ENCODE assay signal across 2 cellular contexts in the genomic region with DNA sequence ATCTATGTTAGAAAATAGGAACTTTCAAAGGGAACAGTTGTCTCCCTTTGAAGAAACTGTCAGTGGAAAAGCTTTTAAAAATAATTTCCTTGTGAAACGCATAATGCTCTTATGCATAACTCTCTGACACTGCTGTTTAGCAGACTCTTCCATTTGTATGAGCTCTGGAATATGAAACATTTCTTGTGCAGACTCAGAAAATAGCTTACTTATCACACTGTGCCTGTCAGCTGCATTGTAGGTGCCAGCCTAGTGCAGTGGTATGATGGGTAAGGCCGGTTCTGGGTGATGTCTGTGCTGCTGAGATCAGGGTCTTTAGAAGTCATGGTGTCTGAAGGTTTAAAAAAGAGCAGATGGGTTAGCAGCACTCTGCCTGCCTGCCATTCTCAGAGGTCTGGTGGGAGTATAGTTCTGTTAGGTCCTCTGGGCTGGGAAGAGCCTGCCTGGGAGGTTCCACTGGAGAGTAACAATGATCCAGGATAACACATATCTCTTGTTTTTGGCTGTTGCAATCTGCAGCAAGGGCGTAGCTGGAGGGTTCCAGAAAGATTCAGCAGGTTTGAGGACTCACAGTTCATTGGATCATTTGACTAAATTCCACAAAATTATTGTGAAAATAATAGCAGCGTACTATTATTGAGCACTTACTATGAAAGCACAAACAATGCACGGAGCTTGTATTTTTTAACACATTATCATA.
TF ChIP-seq lines count a peak whose summit lies in the region.

No MANE protein-coding gene starts in this region.

TF ChIP-seq in neural cell, 6 proteins besides CTCF, POLR2A, EP300 and RAD21 (continued from another document):
- TF ChIP-seq REST (IDR thresholded peaks at IDR 0.05; ENCODE audit: borderline replicate concordance) (peak; percentile 59), POLR2AphosphoS5 (IDR thresholded peaks at IDR 0.05) (peak; percentile 60), TAF1 (IDR thresholded peaks at IDR 0.05; ENCODE audit: low read depth) (no peak), EZH2 (IDR thresholded peaks at IDR 0.05; ENCODE audit: borderline replicate concordance, insufficient read depth, low read length, poor library complexity, severe bottlenecking) (no peak), MXI1 (conservative IDR thresholded peaks at IDR 0.05; ENCODE audit: poor library complexity, severe bottlenecking) (no peak)

TF ChIP-seq in HepG2, 621 proteins besides CTCF, POLR2A, EP300 and RAD21 (continued from another document):
- TF ChIP-seq ATF2 (CRISPR knock-in tag; IDR thresholded peaks at IDR 0.05): no peak
- no peak for TF ChIP-seq STAT5B (CRISPR knock-in tag; IDR thresholded peaks at IDR 0.05)
- TF ChIP-seq HOXA9 (CRISPR knock-in tag; IDR thresholded peaks at IDR 0.05; ENCODE audit: borderline replicate concordance): no peak
- TF ChIP-seq EEA1 (CRISPR knock-in tag; IDR thresholded peaks at IDR 0.05; ENCODE audit: borderline replicate concordance): no peak
- no peak for TF ChIP-seq SP5 (CRISPR knock-in tag; IDR thresholded peaks at IDR 0.05; ENCODE audit: borderline replicate concordance, low read depth)
- TF ChIP-seq NFYC (CRISPR knock-in tag; IDR thresholded peaks at IDR 0.05): no peak
- no peak for TF ChIP-seq MEF2D (CRISPR knock-in tag; IDR thresholded peaks at IDR 0.05)
- no peak for TF ChIP-seq ZIK1 (CRISPR knock-in tag; IDR thresholded peaks at IDR 0.05; ENCODE audit: borderline replicate concordance, low read depth)
- TF ChIP-seq SKI (IDR thresholded peaks at IDR 0.05; ENCODE audit: partially characterized antibody): no peak
- no peak for TF ChIP-seq REST (IDR thresholded peaks at IDR 0.05; ENCODE audit: borderline replicate concordance in 1 of 2, low read depth in 1 of 2, low read length in 2 of 2)
- TF ChIP-seq ZNF788 (CRISPR knock-in tag; IDR thresholded peaks at IDR 0.05; ENCODE audit: borderline replicate concordance): no peak
- TF ChIP-seq, protein P1, sequence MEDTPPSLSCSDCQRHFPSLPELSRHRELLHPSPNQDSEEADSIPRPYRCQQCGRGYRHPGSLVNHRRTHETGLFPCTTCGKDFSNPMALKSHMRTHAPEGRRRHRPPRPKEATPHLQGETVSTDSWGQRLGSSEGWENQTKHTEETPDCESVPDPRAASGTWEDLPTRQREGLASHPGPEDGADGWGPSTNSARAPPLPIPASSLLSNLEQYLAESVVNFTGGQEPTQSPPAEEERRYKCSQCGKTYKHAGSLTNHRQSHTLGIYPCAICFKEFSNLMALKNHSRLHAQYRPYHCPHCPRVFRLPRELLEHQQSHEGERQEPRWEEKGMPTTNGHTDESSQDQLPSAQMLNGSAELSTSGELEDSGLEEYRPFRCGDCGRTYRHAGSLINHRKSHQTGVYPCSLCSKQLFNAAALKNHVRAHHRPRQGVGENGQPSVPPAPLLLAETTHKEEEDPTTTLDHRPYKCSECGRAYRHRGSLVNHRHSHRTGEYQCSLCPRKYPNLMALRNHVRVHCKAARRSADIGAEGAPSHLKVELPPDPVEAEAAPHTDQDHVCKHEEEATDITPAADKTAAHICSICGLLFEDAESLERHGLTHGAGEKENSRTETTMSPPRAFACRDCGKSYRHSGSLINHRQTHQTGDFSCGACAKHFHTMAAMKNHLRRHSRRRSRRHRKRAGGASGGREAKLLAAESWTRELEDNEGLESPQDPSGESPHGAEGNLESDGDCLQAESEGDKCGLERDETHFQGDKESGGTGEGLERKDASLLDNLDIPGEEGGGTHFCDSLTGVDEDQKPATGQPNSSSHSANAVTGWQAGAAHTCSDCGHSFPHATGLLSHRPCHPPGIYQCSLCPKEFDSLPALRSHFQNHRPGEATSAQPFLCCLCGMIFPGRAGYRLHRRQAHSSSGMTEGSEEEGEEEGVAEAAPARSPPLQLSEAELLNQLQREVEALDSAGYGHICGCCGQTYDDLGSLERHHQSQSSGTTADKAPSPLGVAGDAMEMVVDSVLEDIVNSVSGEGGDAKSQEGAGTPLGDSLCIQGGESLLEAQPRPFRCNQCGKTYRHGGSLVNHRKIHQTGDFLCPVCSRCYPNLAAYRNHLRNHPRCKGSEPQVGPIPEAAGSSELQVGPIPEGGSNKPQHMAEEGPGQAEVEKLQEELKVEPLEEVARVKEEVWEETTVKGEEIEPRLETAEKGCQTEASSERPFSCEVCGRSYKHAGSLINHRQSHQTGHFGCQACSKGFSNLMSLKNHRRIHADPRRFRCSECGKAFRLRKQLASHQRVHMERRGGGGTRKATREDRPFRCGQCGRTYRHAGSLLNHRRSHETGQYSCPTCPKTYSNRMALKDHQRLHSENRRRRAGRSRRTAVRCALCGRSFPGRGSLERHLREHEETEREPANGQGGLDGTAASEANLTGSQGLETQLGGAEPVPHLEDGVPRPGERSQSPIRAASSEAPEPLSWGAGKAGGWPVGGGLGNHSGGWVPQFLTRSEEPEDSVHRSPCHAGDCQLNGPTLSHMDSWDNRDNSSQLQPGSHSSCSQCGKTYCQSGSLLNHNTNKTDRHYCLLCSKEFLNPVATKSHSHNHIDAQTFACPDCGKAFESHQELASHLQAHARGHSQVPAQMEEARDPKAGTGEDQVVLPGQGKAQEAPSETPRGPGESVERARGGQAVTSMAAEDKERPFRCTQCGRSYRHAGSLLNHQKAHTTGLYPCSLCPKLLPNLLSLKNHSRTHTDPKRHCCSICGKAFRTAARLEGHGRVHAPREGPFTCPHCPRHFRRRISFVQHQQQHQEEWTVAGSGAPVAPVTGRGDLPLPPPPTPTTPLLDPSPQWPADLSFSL (CRISPR knock-in tag; IDR thresholded peaks at IDR 0.05): no peak
